14 cellular contexts compared by ENCODE assay signal in genomic region chr9:113156880-113157279, GRCh38. TPM values are rescaled to one million over a fixed set of nuclear protein-coding genes. Genes with fewer than 3 reads are reported as not detected.
DNase-seq lines count a peak whose midpoint lies in the region; ATAC-seq and TF ChIP-seq lines count a peak whose summit lies in the region.
"Had no signal": no experiment of that assay in that cellular context is flagged by ENCODE, and none has a peak within 500 bp of the region (broad histone marks: within the 10 kb centered on the region; RNA-seq: fewer than 3 reads in every experiment).

No MANE protein-coding gene starts in this region.

- TF ChIP-seq CTCF in OCI-LY3 (IDR thresholded peaks at IDR 0.05; ENCODE audit: low read depth, low read length) = peak; percentile 23
- TF ChIP-seq CTCF in ovary (IDR thresholded peaks at IDR 0.05) = no peak

- H3K79me2 ChIP-seq in OCI-LY3 (ENCODE audit: low read length) = no peaks in the 10 kb centered on the region
- no peaks in the 10 kb centered on the region for H3K79me2 ChIP-seq in mesendoderm (ENCODE audit: control insufficient read depth, insufficient read depth, low read length)

- no peak overlapping the region for H2AK5ac ChIP-seq in mesendoderm (ENCODE audit: low read length)

- H3K4me1 ChIP-seq in OCI-LY3 (ENCODE audit: low read length) = no peaks in the 10 kb centered on the region
- H3K4me1 ChIP-seq in mesendoderm (ENCODE audit: control insufficient read depth, low read depth, low read length) = peaks cover 13% of the 10 kb centered on the region
- peaks cover 4% of the 10 kb centered on the region for H3K4me1 ChIP-seq in ovary (ENCODE audit: insufficient read depth)

- H3K9ac ChIP-seq in OCI-LY3 (ENCODE audit: low read length) (no peak overlapping the region), mesendoderm (ENCODE audit: low read length) (no peak overlapping the region)

- H3K9me3 ChIP-seq in OCI-LY3 (ENCODE audit: insufficient read depth, low read length) = no peaks in the 10 kb centered on the region
- no peaks in the 10 kb centered on the region for H3K9me3 ChIP-seq in ovary
- H3K9me3 ChIP-seq: stomach had no signal

- intact Hi-C loops in ovary (cut with DNase I) = no loop called here

- H4K20me1 ChIP-seq in OCI-LY3 (ENCODE audit: insufficient read depth, low read length) = 0 out of 2 replicates have a peak, but pooled peaks cover 6% of the 10 kb centered on the region

- H3K4ac ChIP-seq in mesendoderm (ENCODE audit: low read depth, low read length) = no peak overlapping the region

- H3K4me3 ChIP-seq in OCI-LY3 (ENCODE audit: low read length) (no peak overlapping the region), mesendoderm (ENCODE audit: low read length) (no peak overlapping the region), ovary (no peak overlapping the region)
- H3K4me3 ChIP-seq: stomach had no signal

- DNase-seq in activated T-cell treated with anti-CD3 and anti-CD28 coated beads, Interleukin-2, amount 50 U/mL, for 72 hours = no peak
- DNase-seq in activated T-cell treated with anti-CD3 and anti-CD28 coated beads for 4 hours = no peak
- DNase-seq in caudate nucleus (lab: John Stamatoyannopoulos, UW) = no peak
- DNase-seq in substantia nigra (lab: John Stamatoyannopoulos, UW) = no peak
- no peak for DNase-seq in mesendoderm
- DNase-seq in ovary = no peak
- no peak for DNase-seq in T-helper 2 cell
- DNase-seq: DMS153, foreskin melanocyte, NCI-H187, occipital lobe, stomach had no signal

- peaks cover 2% of the 10 kb centered on the region for H3K27me3 Mint-ChIP-seq in activated T-cell treated with anti-CD3 and anti-CD28 coated beads, Interleukin-2, amount 50 U/mL, for 72 hours (ENCODE audit: low read depth)
- H3K27me3 Mint-ChIP-seq: central memory CD8-positive, alpha-beta T cell had no signal

- H3K36me3 ChIP-seq in OCI-LY3 (replicated peaks; ENCODE audit: low read depth, low read length) = peaks cover 15% of the 10 kb centered on the region
- H3K36me3 ChIP-seq in mesendoderm (ENCODE audit: control insufficient read depth, insufficient read depth, low read length) = no peaks in the 10 kb centered on the region
- no peaks in the 10 kb centered on the region for H3K36me3 ChIP-seq in ovary

- peak overlapping the region; percentile 14 for H3K27ac Mint-ChIP-seq in activated T-cell treated with anti-CD3 and anti-CD28 coated beads, Interleukin-2, amount 50 U/mL, for 72 hours

- no peak overlapping the region for H2BK120ac ChIP-seq in mesendoderm (ENCODE audit: low read depth, low read length)

- peaks cover 0 to 5% of the 10 kb centered on the region in 2 donors for H3K36me3 Mint-ChIP-seq in activated T-cell treated with anti-CD3 and anti-CD28 coated beads, Interleukin-2, amount 50 U/mL, for 72 hours (ENCODE audit: insufficient read depth in 2 of 2)

- H2BK15ac ChIP-seq in mesendoderm (replicated peaks; ENCODE audit: low read depth) = no peak overlapping the region

- H4K5ac ChIP-seq in mesendoderm (ENCODE audit: low read length) = no peak overlapping the region

- no peak overlapping the region for H2AFZ ChIP-seq in OCI-LY3 (ENCODE audit: low read depth, low read length)

- no peak overlapping the region for H3K23ac ChIP-seq in mesendoderm (ENCODE audit: low read length)

- H4K8ac ChIP-seq in mesendoderm (ENCODE audit: low read depth, low read length) = no peak overlapping the region

- no peak overlapping the region for H3K4me2 ChIP-seq in OCI-LY3 (ENCODE audit: low read length)
- no peak overlapping the region for H3K4me2 ChIP-seq in mesendoderm (ENCODE audit: low read length)

- no peak overlapping the region for H3K18ac ChIP-seq in mesendoderm (ENCODE audit: low read length)

- no CpG with 5 or more reads among the region's 1 CpG for WGBS in mesendoderm (ENCODE audit: extremely low coverage, insufficient coverage, low lambda C conversion rate)
- WGBS in ovary, 3 donors = 65 to 75% (median 71%) methylated on average over 1 of the region's 1 CpG

- H2BK5ac ChIP-seq in mesendoderm (ENCODE audit: low read length) = no peak overlapping the region

- TF ChIP-seq EP300 in ovary (IDR thresholded peaks at IDR 0.05) = no peak

- no peak overlapping the region for H3K56ac ChIP-seq in mesendoderm (ENCODE audit: low read length)

- H3K27ac ChIP-seq in OCI-LY3 (ENCODE audit: low read length) (no peak overlapping the region), caudate nucleus (ENCODE audit: low read depth, low read length) (peak overlapping the region; percentile 87), substantia nigra (ENCODE audit: low read depth, low read length, poor library complexity, severe bottlenecking) (peak overlapping the region; percentile 96), mesendoderm (ENCODE audit: low read depth, low read length) (no peak overlapping the region), ovary (no peak overlapping the region)
- H3K27ac ChIP-seq: stomach had no signal

- H3K9me3 Mint-ChIP-seq in activated T-cell treated with anti-CD3 and anti-CD28 coated beads, Interleukin-2, amount 50 U/mL, for 72 hours = no peaks in the 10 kb centered on the region
- H3K9me3 Mint-ChIP-seq: central memory CD8-positive, alpha-beta T cell had no signal

- H3K79me1 ChIP-seq in mesendoderm (ENCODE audit: low read length) = no peaks in the 10 kb centered on the region

- peaks cover 35% of the 10 kb centered on the region for H3K4me1 Mint-ChIP-seq in activated T-cell treated with anti-CD3 and anti-CD28 coated beads, Interleukin-2, amount 50 U/mL, for 72 hours (ENCODE audit: low read depth)

- H3K27me3 ChIP-seq in OCI-LY3 (ENCODE audit: low read depth, low read length) = no peaks in the 10 kb centered on the region
- H3K27me3 ChIP-seq in mesendoderm (ENCODE audit: insufficient read depth, low read length, poor library complexity) = no peaks in the 10 kb centered on the region
- no peaks in the 10 kb centered on the region for H3K27me3 ChIP-seq in ovary
- H3K27me3 ChIP-seq: stomach had no signal

- no peak for ATAC-seq in activated T-cell treated with anti-CD3 and anti-CD28 coated beads, Interleukin-2, amount 50 U/mL, for 72 hours (replicated peaks in 1 of 2)

- H3K4me3 Mint-ChIP-seq in activated T-cell treated with anti-CD3 and anti-CD28 coated beads, Interleukin-2, amount 50 U/mL, for 72 hours = no peak overlapping the region

- TF ChIP-seq POLR2A in ovary (IDR thresholded peaks at IDR 0.05) = no peak

RNA-seq across cellular contexts. Expression of gene SLC31A2, which starts 6.1 kb away (rescaled TPM):
- total RNA-seq in activated T-cell treated with anti-CD3 and anti-CD28 coated beads, Interleukin-2, amount 50 U/mL, for 72 hours = 1 to 10 TPM; 3.9 to 4.2 TPM
- 1.4 TPM for polyA plus RNA-seq in mesendoderm (2013, experiment 1 of 2)
- 1.2 TPM for polyA plus RNA-seq in mesendoderm (2013, experiment 2 of 2)
- total RNA-seq in ovary = 10 to 100 TPM in 2 of 7 donors, 1 to 10 TPM in 5; 3.4 to 21.1 (median 6.0) TPM
- polyA plus RNA-seq in ovary = 10 to 100 TPM in 1 of 2 donors, 1 to 10 TPM in 1; 5.5 to 15.7 TPM

Comparison
In these comparisons a context has a peak if more than half of its experiments do, and no peak if none do; other contexts are left out.
1. H3K27ac ChIP-seq: peak in caudate nucleus (single experiment) and substantia nigra (single experiment); none in OCI-LY3 (single experiment), mesendoderm (single experiment) and ovary (0 of 2).